Comparison of ENCODE assay signal across 1 cellular context in genomic region chr13:71030789-71031188, GRCh38.
TF ChIP-seq lines count a peak whose summit lies in the region.

No MANE protein-coding gene starts in this region.

TF ChIP-seq in HepG2, 621 proteins besides CTCF, POLR2A, EP300 and RAD21 (continued from another document):
- TF ChIP-seq HMGXB4 (CRISPR knock-in tag; IDR thresholded peaks at IDR 0.05; ENCODE audit: borderline replicate concordance in 1 of 2, low read depth in 1 of 2) = no peak
- TF ChIP-seq ZNF281 (CRISPR knock-in tag; IDR thresholded peaks at IDR 0.05; ENCODE audit: borderline replicate concordance) = peak; percentile 49; the same call in 1 of the 2 replicates
- TF ChIP-seq MXI1 (IDR thresholded peaks at IDR 0.05; ENCODE audit: borderline replicate concordance, low read depth, low read length) = no peak
- TF ChIP-seq LBX2 (CRISPR knock-in tag; IDR thresholded peaks at IDR 0.05; ENCODE audit: borderline replicate concordance) = no peak
- TF ChIP-seq NR3C1 (CRISPR knock-in tag; IDR thresholded peaks at IDR 0.05) = no peak
- 0 out of 2 replicates have a peak, but pooled peaks have one; percentile 37 for TF ChIP-seq KDM6A (CRISPR knock-in tag; IDR thresholded peaks at IDR 0.05; ENCODE audit: low read depth)
- TF ChIP-seq PHF8 (CRISPR knock-in tag; IDR thresholded peaks at IDR 0.05) = no peak
- 0 out of 2 replicates have a peak, but pooled peaks have one; percentile 34 for TF ChIP-seq ZGPAT (CRISPR knock-in tag; IDR thresholded peaks at IDR 0.05)
- TF ChIP-seq ZSCAN30 (CRISPR knock-in tag; IDR thresholded peaks at IDR 0.05) = no peak
- no peak for TF ChIP-seq GMEB2 (CRISPR knock-in tag; IDR thresholded peaks at IDR 0.05; ENCODE audit: low read depth)
- no peak for TF ChIP-seq ZNF24 (IDR thresholded peaks at IDR 0.05)
- TF ChIP-seq ZNF576 (CRISPR knock-in tag; IDR thresholded peaks at IDR 0.05) = no peak
- TF ChIP-seq FOXP4 (CRISPR knock-in tag; IDR thresholded peaks at IDR 0.05) = peak; percentile 72
- no peak for TF ChIP-seq ZSCAN12 (CRISPR knock-in tag; IDR thresholded peaks at IDR 0.05)
- TF ChIP-seq RARA (CRISPR knock-in tag; IDR thresholded peaks at IDR 0.05) = no peak; the same call in 1 of the 2 replicates
- no peak for TF ChIP-seq ZNF570 (CRISPR knock-in tag; IDR thresholded peaks at IDR 0.05; ENCODE audit: borderline replicate concordance)
- TF ChIP-seq ZNF251 (CRISPR knock-in tag; IDR thresholded peaks at IDR 0.05) = no peak
- no peak for TF ChIP-seq ZNF333 (CRISPR knock-in tag; IDR thresholded peaks at IDR 0.05; ENCODE audit: borderline replicate concordance)
- no peak for TF ChIP-seq SUZ12 (IDR thresholded peaks at IDR 0.05; ENCODE audit: low read depth, low read length)
- TF ChIP-seq PAXIP1 (CRISPR knock-in tag; conservative IDR thresholded peaks at IDR 0.05) = peak; percentile 84
- no peak for TF ChIP-seq FOXM1 (CRISPR knock-in tag; IDR thresholded peaks at IDR 0.05)
- no peak for TF ChIP-seq ZNF382 (CRISPR knock-in tag; IDR thresholded peaks at IDR 0.05; ENCODE audit: borderline replicate concordance)
- no peak for TF ChIP-seq ZNF598 (CRISPR knock-in tag; IDR thresholded peaks at IDR 0.05; ENCODE audit: borderline replicate concordance)
- TF ChIP-seq NPAS2 (CRISPR knock-in tag; IDR thresholded peaks at IDR 0.05; ENCODE audit: borderline replicate concordance) = no peak
- no peak for TF ChIP-seq SOX6 (IDR thresholded peaks at IDR 0.05)
- TF ChIP-seq SOX6 (CRISPR knock-in tag; IDR thresholded peaks at IDR 0.05) = peak; percentile 95
- no peak for TF ChIP-seq ATF1 (CRISPR knock-in tag; IDR thresholded peaks at IDR 0.05)
- TF ChIP-seq ONECUT2 (CRISPR knock-in tag; IDR thresholded peaks at IDR 0.05) = no peak
- peak; percentile 34; the same call in 1 of the 2 replicates for TF ChIP-seq SIX1 (CRISPR knock-in tag; IDR thresholded peaks at IDR 0.05; ENCODE audit: borderline replicate concordance)
- TF ChIP-seq ZNF678 (CRISPR knock-in tag; IDR thresholded peaks at IDR 0.05) = no peak
- peak; percentile 57; the same call in 1 of the 2 replicates for TF ChIP-seq FOXJ3 (CRISPR knock-in tag; IDR thresholded peaks at IDR 0.05; ENCODE audit: borderline replicate concordance)
- no peak for TF ChIP-seq ZNF550 (CRISPR knock-in tag; IDR thresholded peaks at IDR 0.05; ENCODE audit: borderline replicate concordance)
- TF ChIP-seq GATA4 (IDR thresholded peaks at IDR 0.05; ENCODE audit: borderline replicate concordance, low read depth) = peak; percentile 76; the same call in 1 of the 2 replicates
- TF ChIP-seq ARID2 (CRISPR knock-in tag; IDR thresholded peaks at IDR 0.05; ENCODE audit: borderline replicate concordance) = no peak
- TF ChIP-seq KLF15 (CRISPR knock-in tag; IDR thresholded peaks at IDR 0.05; ENCODE audit: borderline replicate concordance) = no peak
- TF ChIP-seq ZNF768 (CRISPR knock-in tag; IDR thresholded peaks at IDR 0.05) = no peak
- no peak for TF ChIP-seq BCL3 (CRISPR knock-in tag; IDR thresholded peaks at IDR 0.05)
- no peak for TF ChIP-seq CAMTA2 (CRISPR knock-in tag; IDR thresholded peaks at IDR 0.05; ENCODE audit: borderline replicate concordance)
- no peak for TF ChIP-seq DZIP1 (CRISPR knock-in tag; IDR thresholded peaks at IDR 0.05)
- no peak for TF ChIP-seq ZNF124 (CRISPR knock-in tag; IDR thresholded peaks at IDR 0.05)
- TF ChIP-seq ZBTB7B (CRISPR knock-in tag; IDR thresholded peaks at IDR 0.05) = peak; percentile 71
